In the genomic region with DNA sequence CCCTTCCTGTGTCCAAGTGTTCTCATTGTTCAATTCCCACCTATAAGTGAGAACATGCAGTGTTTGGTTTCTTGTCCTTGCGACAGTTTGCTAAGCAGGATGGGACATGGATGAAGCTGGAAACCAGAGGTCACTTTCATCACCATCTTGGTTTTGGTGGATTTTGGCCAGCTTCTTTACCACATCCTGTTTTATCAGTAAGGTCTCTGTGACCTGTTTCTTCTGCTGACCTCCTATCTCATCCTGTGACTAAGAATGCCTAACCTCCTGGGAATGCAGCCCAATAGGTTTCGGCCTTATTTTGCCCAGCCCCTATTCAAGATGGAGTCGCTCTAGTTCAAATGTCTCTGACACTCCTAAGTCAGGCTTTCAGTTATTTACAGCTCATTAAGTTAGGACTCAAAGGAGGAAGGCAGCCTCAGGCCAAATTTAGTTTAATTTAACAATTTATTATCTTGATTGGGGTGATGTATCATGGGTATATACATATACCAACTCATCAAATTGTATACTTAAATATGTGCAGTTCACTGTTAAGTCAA, we compare ENCODE assay signal across 26 cellular contexts.
"Had no signal": no experiment of that assay in that cellular context is flagged by ENCODE, and none has a peak within 500 bp of the region (broad histone marks: within the 10 kb centered on the region; RNA-seq: fewer than 3 reads in every experiment).

No MANE protein-coding gene starts in this region.

- H3K4me3 ChIP-seq: adrenal gland, coronary artery, dorsolateral prefrontal cortex, gastroesophageal sphincter, hepatocyte, mucosa of descending colon, right atrium auricular region, transverse colon had no signal

- DNase-seq: activated CD4-positive, alpha-beta T cell treated with anti-CD3 and anti-CD28 coated beads for 36 hours; activated CD4-positive, CD25-positive, alpha-beta regulatory T cell; activated CD8-positive, alpha-beta memory T cell treated with anti-CD3 and anti-CD28 coated beads, Interleukin-2, amount 10 ng/mL, durations not matched to agents 7 days and 5 days; activated CD8-positive, alpha-beta T cell treated with anti-CD3 and anti-CD28 coated beads, Interleukin-2, amount 10 ng/mL, durations not matched to agents 7 days and 5 days; activated effector memory CD4-positive, alpha-beta T cell treated with Interleukin-2 at 50 U/mL for 16 hours; activated naive CD4-positive, alpha-beta T cell treated with anti-CD3 and anti-CD28 coated beads for 36 hours; activated naive CD8-positive, alpha-beta T cell treated with anti-CD3 and anti-CD28 coated beads for 36 hours; activated T-cell treated with anti-CD3 and anti-CD28 coated beads, Interleukin-2, amount 50 U/mL, for 72 hours; adrenal gland; aorta; dorsolateral prefrontal cortex; effector memory CD8-positive, alpha-beta T cell; erythroblast; islet precursor cell; left cardiac atrium; left ventricle myocardium superior; mucosa of descending colon; stimulated activated CD4-positive, alpha-beta T cell treated with anti-CD3 and anti-CD28 coated beads, Interleukin-2, amount 100 ng/mL, for 48 hours; stimulated activated naive CD4-positive, alpha-beta T cell treated with Interleukin-2 at 50 U/mL for 16 hours; T-helper 17 cell; transverse colon had no signal

- ATAC-seq: activated CD4-positive, alpha-beta T cell treated with anti-CD3 and anti-CD28 coated beads for 36 hours; activated CD8-positive, alpha-beta memory T cell treated with anti-CD3 and anti-CD28 coated beads, Interleukin-2, amount 10 ng/mL, durations not matched to agents 7 days and 5 days; activated CD8-positive, alpha-beta T cell treated with anti-CD3 and anti-CD28 coated beads, Interleukin-2, amount 10 ng/mL, durations not matched to agents 7 days and 5 days; activated T-cell treated with anti-CD3 and anti-CD28 coated beads, Interleukin-2, amount 50 U/mL, for 72 hours; effector memory CD8-positive, alpha-beta T cell; gastroesophageal sphincter; left cardiac atrium; left ventricle myocardium superior; mucosa of descending colon; natural killer cell treated with Interleukin-12 subunit alpha and Interleukin-12 subunit beta and Interleukin-15 and Interleukin-18, amount 100 ng/mL, for 72 hours; T-helper 17 cell had no signal
